Comparison of ENCODE assay signal across 27 cellular contexts in genomic region chr3:125076464-125076863, GRCh38. TPM values are rescaled to one million over a fixed set of nuclear protein-coding genes. Genes with fewer than 3 reads are reported as not detected.
DNase-seq lines count a peak whose midpoint lies in the region; ATAC-seq and TF ChIP-seq lines count a peak whose summit lies in the region.
"Had no signal": no experiment of that assay in that cellular context is flagged by ENCODE, and none has a peak within 500 bp of the region (broad histone marks: within the 10 kb centered on the region; RNA-seq: fewer than 3 reads in every experiment).

No MANE protein-coding gene starts in this region.

- H4K20me1 ChIP-seq in neural progenitor cell (ENCODE audit: low read depth) = no peaks in the 10 kb centered on the region

- H3K4me3 ChIP-seq in WERI-Rb-1 (ENCODE audit: low read depth, low read length) (no peak overlapping the region), neural progenitor cell (no peak overlapping the region)
- H3K4me3 ChIP-seq in naive thymus-derived CD4-positive, alpha-beta T cell (ENCODE audit: low read length) = no peak overlapping the region
- H3K4me3 ChIP-seq: GM12878, HAP-1, SJCRH30 had no signal

- H2AFZ ChIP-seq in neural progenitor cell (replicated peaks) = peak overlapping the region; percentile 72

- peaks cover 13% of the 10 kb centered on the region for H3K4me1 ChIP-seq in neural progenitor cell
- no peaks in the 10 kb centered on the region for H3K4me1 ChIP-seq in naive thymus-derived CD4-positive, alpha-beta T cell (ENCODE audit: control insufficient read depth in 2 of 2, insufficient read depth in 2 of 2, low read length in 2 of 2)
- H3K4me1 ChIP-seq: BE2C, HAP-1 had no signal

- no peaks in the 10 kb centered on the region for H3K79me2 ChIP-seq in neural progenitor cell (ENCODE audit: low read depth)

- H3K27ac ChIP-seq in WERI-Rb-1 (peak overlapping the region; percentile 49; the same call in 1 of the 2 replicates), neural progenitor cell (no peak overlapping the region)
- H3K27ac ChIP-seq in naive thymus-derived CD4-positive, alpha-beta T cell (ENCODE audit: low read depth, low read length) = no peak overlapping the region
- H3K27ac ChIP-seq: SJCRH30 had no signal

- no peak for TF ChIP-seq CTCF in WERI-Rb-1 (IDR thresholded peaks at IDR 0.05; ENCODE audit: low read depth, low read length)
- TF ChIP-seq CTCF in neural progenitor cell (IDR thresholded peaks at IDR 0.05) = no peak

- no peak for ATAC-seq in Right ventricle myocardium superior (ENCODE audit: poor library complexity)
- ATAC-seq in effector memory CD8-positive, alpha-beta T cell (replicated peaks) = no peak
- no peak for ATAC-seq in naive thymus-derived CD4-positive, alpha-beta T cell

- no peaks in the 10 kb centered on the region for H3K27me3 ChIP-seq in WERI-Rb-1 (ENCODE audit: insufficient read depth, low read depth, severe bottlenecking)
- no peaks in the 10 kb centered on the region for H3K27me3 ChIP-seq in neural progenitor cell
- no peaks in the 10 kb centered on the region for H3K27me3 ChIP-seq in naive thymus-derived CD4-positive, alpha-beta T cell (ENCODE audit: control insufficient read depth in 2 of 2, insufficient read depth in 2 of 2, low read length in 2 of 2)
- H3K27me3 ChIP-seq: BE2C, SJCRH30 had no signal

- 0 out of 2 replicates have a peak, but pooled peaks cover 3% of the 10 kb centered on the region for H3K36me3 ChIP-seq in WERI-Rb-1
- no peaks in the 10 kb centered on the region for H3K36me3 ChIP-seq in neural progenitor cell
- H3K36me3 ChIP-seq in naive thymus-derived CD4-positive, alpha-beta T cell (ENCODE audit: control insufficient read depth in 2 of 3, insufficient read depth in 3 of 3, low read length in 3 of 3) = no peaks in the 10 kb centered on the region
- H3K36me3 ChIP-seq: BE2C, HAP-1, SJCRH30 had no signal

- no peaks in the 10 kb centered on the region for H3K9me3 Mint-ChIP-seq in activated CD4-positive, alpha-beta T cell treated with anti-CD3 and anti-CD28 coated beads, Interleukin-2, amount 10 ng/mL, durations not matched to agents 7 days and 5 days
- no peaks in the 10 kb centered on the region for H3K9me3 Mint-ChIP-seq in neural progenitor cell
- H3K9me3 Mint-ChIP-seq in effector memory CD8-positive, alpha-beta T cell = no peaks in the 10 kb centered on the region
- no peaks in the 10 kb centered on the region for H3K9me3 Mint-ChIP-seq in naive thymus-derived CD4-positive, alpha-beta T cell
- H3K9me3 Mint-ChIP-seq: CD4-positive, alpha-beta T cell had no signal

- H3K9me3 ChIP-seq in WERI-Rb-1 (ENCODE audit: severe bottlenecking) (peaks cover 4% of the 10 kb centered on the region), neural progenitor cell (ENCODE audit: low read depth) (no peaks in the 10 kb centered on the region)
- H3K9me3 ChIP-seq in naive thymus-derived CD4-positive, alpha-beta T cell (ENCODE audit: control insufficient read depth in 2 of 3, low read length in 3 of 3) = no peaks in the 10 kb centered on the region
- H3K9me3 ChIP-seq: BE2C, HAP-1, SJCRH30 had no signal

- H3K36me3 Mint-ChIP-seq in activated CD4-positive, alpha-beta T cell treated with anti-CD3 and anti-CD28 coated beads, Interleukin-2, amount 10 ng/mL, durations not matched to agents 7 days and 5 days (ENCODE audit: low read depth) = no peaks in the 10 kb centered on the region
- no peaks in the 10 kb centered on the region for H3K36me3 Mint-ChIP-seq in neural progenitor cell
- H3K36me3 Mint-ChIP-seq in effector memory CD8-positive, alpha-beta T cell (ENCODE audit: insufficient read depth) = no peaks in the 10 kb centered on the region
- H3K36me3 Mint-ChIP-seq in naive thymus-derived CD4-positive, alpha-beta T cell = peaks cover 0 to 5% (median 0%) of the 10 kb centered on the region in 5 donors

- H3K27ac Mint-ChIP-seq in activated CD4-positive, alpha-beta T cell treated with anti-CD3 and anti-CD28 coated beads, Interleukin-2, amount 10 ng/mL, durations not matched to agents 7 days and 5 days = peak overlapping the region; percentile 50
- no peak overlapping the region for H3K27ac Mint-ChIP-seq in neural progenitor cell
- H3K27ac Mint-ChIP-seq in effector memory CD8-positive, alpha-beta T cell = peak overlapping the region in 1 of 2 donors; percentile 65
- H3K27ac Mint-ChIP-seq in naive thymus-derived CD4-positive, alpha-beta T cell = peak overlapping the region in 2 of 9 donors; percentile 10 to 26
- H3K27ac Mint-ChIP-seq: CD4-positive, alpha-beta T cell had no signal

- intact Hi-C loops in Right ventricle myocardium superior (cut with DNase I) = no loop called here
- intact Hi-C loops in naive thymus-derived CD4-positive, alpha-beta T cell (cut with micrococcal nuclease) = no loop called here

- H3K4me3 Mint-ChIP-seq in activated CD4-positive, alpha-beta T cell treated with anti-CD3 and anti-CD28 coated beads, Interleukin-2, amount 10 ng/mL, durations not matched to agents 7 days and 5 days = no peak overlapping the region
- H3K4me3 Mint-ChIP-seq in neural progenitor cell = no peak overlapping the region
- no peak overlapping the region for H3K4me3 Mint-ChIP-seq in effector memory CD8-positive, alpha-beta T cell
- H3K4me3 Mint-ChIP-seq in naive thymus-derived CD4-positive, alpha-beta T cell = no peak overlapping the region
- H3K4me3 Mint-ChIP-seq: CD4-positive, alpha-beta T cell had no signal

- CTCF ChIA-PET in activated CD4-positive, alpha-beta T cell treated with anti-CD3 and anti-CD28 coated beads, Interleukin-2, amount 10 ng/mL, durations not matched to agents 7 days and 5 days (lab: Charles Lee) = interaction anchor here (1.5 kb wide), 1 partner anchor 14 kb away, joined by 4 read pairs; no protein-coding TSS in a partner anchor
- CTCF ChIA-PET in naive thymus-derived CD4-positive, alpha-beta T cell (lab: Charles Lee) = no interaction called here

- no peak overlapping the region for H3K9ac ChIP-seq in neural progenitor cell

- no peak for DNase-seq in activated CD4-positive, alpha-beta T cell treated with anti-CD3 and anti-CD28 coated beads, Interleukin-2, amount 10 ng/mL, durations not matched to agents 7 days and 5 days
- DNase-seq in activated CD4-positive, alpha-beta T cell treated with anti-CD3 and anti-CD28 coated beads, Interleukin-2, amount 50 U/mL, for 4 hours = no peak
- peak; percentile 42 for DNase-seq in DMS 273 (lab: John Stamatoyannopoulos, UW; ENCODE audit: unreplicated experiment)
- no peak for DNase-seq in WERI-Rb-1
- no peak for DNase-seq in neural progenitor cell (ENCODE audit: low spot score)
- no peak for DNase-seq in Right ventricle myocardium superior
- DNase-seq in effector memory CD8-positive, alpha-beta T cell = no peak
- DNase-seq in naive thymus-derived CD4-positive, alpha-beta T cell = no peak
- DNase-seq: 8988T; ACHN; BE2C; CD4-positive, alpha-beta T cell; DMS79; EL; GDM1; KG1; NCI-H1048; NCI-H1417; NCI-H1694; NCI-H2081; NCI-H2171; NCI-H345; NCI-H510A treated with DMSO at 0.1 percent for 48 hours; NCI-H774; SJCRH30 had no signal

- no peaks in the 10 kb centered on the region for H3F3A ChIP-seq in neural progenitor cell (ENCODE audit: low read depth)

- H3K27me3 Mint-ChIP-seq in activated CD4-positive, alpha-beta T cell treated with anti-CD3 and anti-CD28 coated beads, Interleukin-2, amount 10 ng/mL, durations not matched to agents 7 days and 5 days = peaks cover 8% of the 10 kb centered on the region
- H3K27me3 Mint-ChIP-seq in neural progenitor cell (ENCODE audit: insufficient read depth, low read depth) = peaks cover 15% of the 10 kb centered on the region
- H3K27me3 Mint-ChIP-seq in effector memory CD8-positive, alpha-beta T cell = peaks cover 0 to 5% of the 10 kb centered on the region in 2 donors
- peaks cover 0 to 40% (median 0%) of the 10 kb centered on the region in 5 donors for H3K27me3 Mint-ChIP-seq in naive thymus-derived CD4-positive, alpha-beta T cell
- H3K27me3 Mint-ChIP-seq: CD4-positive, alpha-beta T cell had no signal

- no peak overlapping the region for H3K4me2 ChIP-seq in neural progenitor cell

- H3K4me1 Mint-ChIP-seq in activated CD4-positive, alpha-beta T cell treated with anti-CD3 and anti-CD28 coated beads, Interleukin-2, amount 10 ng/mL, durations not matched to agents 7 days and 5 days = peaks cover 5% of the 10 kb centered on the region
- H3K4me1 Mint-ChIP-seq in neural progenitor cell = peaks cover 23% of the 10 kb centered on the region
- H3K4me1 Mint-ChIP-seq in effector memory CD8-positive, alpha-beta T cell (ENCODE audit: low read depth in 2 of 2) = peaks cover 0 to 4% of the 10 kb centered on the region in 2 donors
- peaks cover 0 to 16% (median 0%) of the 10 kb centered on the region in 7 donors for H3K4me1 Mint-ChIP-seq in naive thymus-derived CD4-positive, alpha-beta T cell

- POLR2A ChIA-PET in activated CD4-positive, alpha-beta T cell treated with anti-CD3 and anti-CD28 coated beads, Interleukin-2, amount 10 ng/mL, durations not matched to agents 7 days and 5 days (lab: Charles Lee) = no interaction called here
- POLR2A ChIA-PET in naive thymus-derived CD4-positive, alpha-beta T cell (lab: Charles Lee) = no interaction called here

RNA-seq across cellular contexts. Expression of gene HEG1, which starts 20.7 kb away (rescaled TPM):
- total RNA-seq in activated CD4-positive, alpha-beta T cell treated with anti-CD3 and anti-CD28 coated beads, Interleukin-2, amount 10 ng/mL, durations not matched to agents 7 days and 5 days = 10 to 100 TPM; 26.6 to 30.4 TPM
- 11.4 and 16.4 TPM in 2 replicates for total RNA-seq in neural progenitor cell (ENCODE audit: low replicate concordance)
- total RNA-seq in Right ventricle myocardium superior = 91.1 TPM
- 10 to 100 TPM; 16.9 to 45.4 (median 20.0) TPM for total RNA-seq in naive thymus-derived CD4-positive, alpha-beta T cell
- polyA plus RNA-seq in naive thymus-derived CD4-positive, alpha-beta T cell = 1 to 10 TPM; 2.1 to 5.4 TPM
